In genomic region chr1:167474191-167474641, GRCh38 we compare ENCODE assay signal across 13 cellular contexts. TPM values are rescaled to one million over a fixed set of nuclear protein-coding genes. Genes with fewer than 3 reads are reported as not detected.
DNase-seq lines count a peak whose midpoint lies in the region; ATAC-seq and TF ChIP-seq lines count a peak whose summit lies in the region.
"Had no signal": no experiment of that assay in that cellular context is flagged by ENCODE, and none has a peak within 500 bp of the region (broad histone marks: within the 10 kb centered on the region; RNA-seq: fewer than 3 reads in every experiment).

No MANE protein-coding gene starts in this region.

- H3K27me3 Mint-ChIP-seq in CD4-positive, CD25-positive, alpha-beta regulatory T cell: no peaks in the 10 kb centered on the region
- no peaks in the 10 kb centered on the region for H3K27me3 Mint-ChIP-seq in activated T-helper 1 cell treated with anti-CD3 and anti-CD28 coated beads, Interleukin-12 subunit alpha, Interleukin-12 subunit beta, Interleukin-2, Interleukin-4 antibody, amounts not matched to agents 30 ng/mL and 10 ng/mL and 1 ng/mL, durations not matched to agents 14 hours and 24 hours and 36 hours (ENCODE audit: insufficient read depth)
- H3K27me3 Mint-ChIP-seq in natural killer cell (ENCODE audit: low read depth in 2 of 2): no peaks in the 10 kb centered on the region

- peaks cover 37% of the 10 kb centered on the region for H3K36me3 ChIP-seq in CD4-positive, CD25-positive, alpha-beta regulatory T cell (ENCODE audit: control insufficient read depth, insufficient read depth, low read length)
- H3K36me3 ChIP-seq: SJCRH30 had no signal

- peaks cover 46 to 94% (median 68%) of the 10 kb centered on the region in 4 donors for H3K4me1 Mint-ChIP-seq in CD4-positive, CD25-positive, alpha-beta regulatory T cell
- peaks cover 72% of the 10 kb centered on the region for H3K4me1 Mint-ChIP-seq in activated T-helper 1 cell treated with anti-CD3 and anti-CD28 coated beads, Interleukin-12 subunit alpha, Interleukin-12 subunit beta, Interleukin-2, Interleukin-4 antibody, amounts not matched to agents 30 ng/mL and 10 ng/mL and 1 ng/mL, durations not matched to agents 14 hours and 24 hours and 36 hours (ENCODE audit: low read depth)
- H3K4me1 Mint-ChIP-seq in natural killer cell: peaks cover 91% of the 10 kb centered on the region in 2 donors

- no peaks in the 10 kb centered on the region for H3K27me3 ChIP-seq in CD4-positive, CD25-positive, alpha-beta regulatory T cell (ENCODE audit: control insufficient read depth, insufficient read depth, low read length)
- H3K27me3 ChIP-seq: SJCRH30 had no signal

- H3K9me3 Mint-ChIP-seq in CD4-positive, CD25-positive, alpha-beta regulatory T cell: no peaks in the 10 kb centered on the region
- no peaks in the 10 kb centered on the region for H3K9me3 Mint-ChIP-seq in activated T-helper 1 cell treated with anti-CD3 and anti-CD28 coated beads, Interleukin-12 subunit alpha, Interleukin-12 subunit beta, Interleukin-2, Interleukin-4 antibody, amounts not matched to agents 30 ng/mL and 10 ng/mL and 1 ng/mL, durations not matched to agents 14 hours and 24 hours and 36 hours
- H3K9me3 Mint-ChIP-seq in natural killer cell: no peaks in the 10 kb centered on the region

- peak overlapping the region; percentile 74 for H3K27ac ChIP-seq in CD4-positive, CD25-positive, alpha-beta regulatory T cell (ENCODE audit: insufficient read depth, low read length, poor library complexity, severe bottlenecking)
- H3K27ac ChIP-seq: SJCRH30 had no signal

- no peak for TF ChIP-seq POLR2A in GM18505 (IDR thresholded peaks at IDR 0.05; ENCODE audit: borderline replicate concordance, extremely low read depth, insufficient read depth, insufficient read length)

- peak overlapping the region; percentile 78 to 98 (median 90) for H3K27ac Mint-ChIP-seq in CD4-positive, CD25-positive, alpha-beta regulatory T cell
- peak overlapping the region; percentile 81 for H3K27ac Mint-ChIP-seq in activated T-helper 1 cell treated with anti-CD3 and anti-CD28 coated beads, Interleukin-12 subunit alpha, Interleukin-12 subunit beta, Interleukin-2, Interleukin-4 antibody, amounts not matched to agents 30 ng/mL and 10 ng/mL and 1 ng/mL, durations not matched to agents 14 hours and 24 hours and 36 hours
- peak overlapping the region; percentile 91 to 100 for H3K27ac Mint-ChIP-seq in natural killer cell

- peak overlapping the region; percentile 79 to 87 (median 82) for H3K4me3 Mint-ChIP-seq in CD4-positive, CD25-positive, alpha-beta regulatory T cell
- H3K4me3 Mint-ChIP-seq in activated T-helper 1 cell treated with anti-CD3 and anti-CD28 coated beads, Interleukin-12 subunit alpha, Interleukin-12 subunit beta, Interleukin-2, Interleukin-4 antibody, amounts not matched to agents 30 ng/mL and 10 ng/mL and 1 ng/mL, durations not matched to agents 14 hours and 24 hours and 36 hours: peak overlapping the region; percentile 54
- peak overlapping the region; percentile 86 for H3K4me3 Mint-ChIP-seq in natural killer cell

- no peaks in the 10 kb centered on the region for H3K9me3 ChIP-seq in CD4-positive, CD25-positive, alpha-beta regulatory T cell (ENCODE audit: control insufficient read depth in 2 of 2, low read length in 2 of 2)

- H3K4me3 ChIP-seq in CD4-positive, CD25-positive, alpha-beta regulatory T cell (ENCODE audit: low read depth, low read length): peak overlapping the region; percentile 72
- H3K4me3 ChIP-seq: SJCRH30 had no signal

- TF ChIP-seq CTCF in natural killer cell (IDR thresholded peaks at IDR 0.05): no peak

- DNase-seq in CD4-positive, CD25-positive, alpha-beta regulatory T cell: peak; percentile 47 to 65 (median 55)
- peak in 4 of 5 donors; percentile 39 to 64 (median 46) for DNase-seq in T-helper 1 cell
- DNase-seq in activated T-helper 1 cell treated with anti-CD3 and anti-CD28 coated beads, Interleukin-12 subunit alpha, Interleukin-12 subunit beta, Interleukin-2, Interleukin-4 antibody, amounts not matched to agents 30 ng/mL and 10 ng/mL and 1 ng/mL, durations not matched to agents 14 hours and 24 hours and 36 hours (ENCODE audit: low spot score): no peak
- no peak for DNase-seq in natural killer cell
- no peak for DNase-seq in GM19240 (ENCODE audit: insufficient read length, low spot score)
- no peak for DNase-seq in AML-193 (lab: John Stamatoyannopoulos, UW)
- DNase-seq: islet precursor cell, NCI-H1436, SJCRH30 had no signal

- intact Hi-C loops in activated T-helper 1 cell treated with anti-CD3 and anti-CD28 coated beads, Interleukin-12 subunit alpha, Interleukin-12 subunit beta, Interleukin-2, Interleukin-4 antibody, amounts not matched to agents 30 ng/mL and 10 ng/mL and 1 ng/mL, durations not matched to agents 14 hours and 24 hours and 36 hours (cut with micrococcal nuclease): loop anchor here (1.0 to 2.0 kb wide), 5 partner anchors 8 to 41 kb away; no protein-coding TSS in a partner anchor
- intact Hi-C loops in natural killer cell (cut with micrococcal nuclease): loop anchor here (1.0 to 2.0 kb wide), 2 partner anchors 8 to 17 kb away; no protein-coding TSS in a partner anchor

- H3K4me1 ChIP-seq in CD4-positive, CD25-positive, alpha-beta regulatory T cell (ENCODE audit: control insufficient read depth, insufficient read depth, low read length, poor library complexity, severe bottlenecking): peaks cover 89% of the 10 kb centered on the region

- peaks cover 27% of the 10 kb centered on the region for H3K36me3 Mint-ChIP-seq in CD4-positive, CD25-positive, alpha-beta regulatory T cell
- peaks cover 45% of the 10 kb centered on the region for H3K36me3 Mint-ChIP-seq in activated T-helper 1 cell treated with anti-CD3 and anti-CD28 coated beads, Interleukin-12 subunit alpha, Interleukin-12 subunit beta, Interleukin-2, Interleukin-4 antibody, amounts not matched to agents 30 ng/mL and 10 ng/mL and 1 ng/mL, durations not matched to agents 14 hours and 24 hours and 36 hours (ENCODE audit: low read depth)
- peaks cover 16% of the 10 kb centered on the region for H3K36me3 Mint-ChIP-seq in natural killer cell

- peak; percentile 50 to 57 for ATAC-seq in CD4-positive, CD25-positive, alpha-beta regulatory T cell (ENCODE audit: low read depth in 2 of 2)
- ATAC-seq in natural killer cell (peak; percentile 38 to 52 (median 40)), esophagus mucosa (no peak), GM18505 (IDR thresholded peaks at IDR 0.05; ENCODE audit: unreplicated experiment) (no peak)
- ATAC-seq: HepG2 had no signal

RNA-seq across cellular contexts. Expression of gene CD247, which starts 44.1 kb away (rescaled TPM):
- 410 TPM for total RNA-seq in CD4-positive, CD25-positive, alpha-beta regulatory T cell
- 100 to 1,000 TPM; 412 to 718 (median 486) TPM for polyA plus RNA-seq in CD4-positive, CD25-positive, alpha-beta regulatory T cell
- 237 and 238 TPM in 2 replicates for total RNA-seq in activated T-helper 1 cell treated with anti-CD3 and anti-CD28 coated beads, Interleukin-12 subunit alpha, Interleukin-12 subunit beta, Interleukin-2, Interleukin-4 antibody, amounts not matched to agents 30 ng/mL and 10 ng/mL and 1 ng/mL, durations not matched to agents 14 hours and 24 hours and 36 hours
- total RNA-seq in natural killer cell: 1,000 to 10,000 TPM; 1,027 to 1,374 (median 1,309) TPM
- total RNA-seq in esophagus mucosa: 0.80 TPM
- total RNA-seq: renal cortical epithelial cell had no signal
- polyA plus RNA-seq: HepG2 had no signal

Comparison
In these comparisons a context has a peak if more than half of its experiments do, and no peak if none do; other contexts are left out.
1. ATAC-seq: peak in CD4-positive, CD25-positive, alpha-beta regulatory T cell (2 of 2) and natural killer cell (3 of 3); none in esophagus mucosa (single experiment) and GM18505 (single experiment).
2. DNase-seq: peak in CD4-positive, CD25-positive, alpha-beta regulatory T cell (3 of 3) and T-helper 1 cell (4 of 5); none in activated T-helper 1 cell treated with anti-CD3 and anti-CD28 coated beads, Interleukin-12 subunit alpha, Interleukin-12 subunit beta, Interleukin-2, Interleukin-4 antibody, amounts not matched to agents 30 ng/mL and 10 ng/mL and 1 ng/mL, durations not matched to agents 14 hours and 24 hours and 36 hours (single experiment), natural killer cell (single experiment), GM19240 (single experiment) and AML-193 (0 of 2).
3. RNA of gene CD247, which starts 44.1 kb away (total RNA-seq): 1,027 to 1,374 TPM in natural killer cell, 410 TPM in CD4-positive, CD25-positive, alpha-beta regulatory T cell (single experiment) and 237 to 238 TPM in activated T-helper 1 cell treated with anti-CD3 and anti-CD28 coated beads, Interleukin-12 subunit alpha, Interleukin-12 subunit beta, Interleukin-2, Interleukin-4 antibody, amounts not matched to agents 30 ng/mL and 10 ng/mL and 1 ng/mL, durations not matched to agents 14 hours and 24 hours and 36 hours; 0.80 TPM in esophagus mucosa (single experiment); every median in the first group is over 100 times any median in the second.
4. Peak in every context shown above with its lines, with median percentiles within 50 percentile points of each other: H3K27ac Mint-ChIP-seq and H3K4me3 Mint-ChIP-seq.